Comparison of ENCODE assay signal across 8 cellular contexts in genomic region chr12:108559748-108560147, GRCh38. TPM values are rescaled to one million over a fixed set of nuclear protein-coding genes. Genes with fewer than 3 reads are reported as not detected.
A peak's percentile ranks its signal among the peaks of the same experiment; 100 is the strongest.
DNase-seq lines count a peak whose midpoint lies in the region; ATAC-seq, FAIRE-seq and TF ChIP-seq lines count a peak whose summit lies in the region.

No MANE protein-coding gene starts in this region.

- peaks cover 16% of the 10 kb centered on the region for H4K20me1 ChIP-seq in HepG2 (ENCODE audit: insufficient read depth, low read length)

- BruUV-seq in HepG2 (replicated peaks; lab: Mats Ljungman, UMichigan): no TSS peak

- peaks cover 3% of the 10 kb centered on the region for H3K36me3 Mint-ChIP-seq in type B pancreatic cell

- H3K79me2 ChIP-seq in HepG2 (ENCODE audit: insufficient read depth, low read length): peaks cover 78% of the 10 kb centered on the region

- H3K4me2 ChIP-seq in HepG2 (ENCODE audit: low read depth, low read length): peak overlapping the region; percentile 99

- H3K27ac ChIP-seq in cardiac muscle cell (no peak overlapping the region), HepG2 (ENCODE audit: extremely low read length, insufficient read depth, low read length) (peak overlapping the region; percentile 97), body of pancreas (no peak overlapping the region)

- H3K9ac ChIP-seq in adipocyte (ENCODE audit: low read length) (peak overlapping the region; percentile 94), HepG2 (ENCODE audit: insufficient read depth, low read depth, low read length) (peak overlapping the region; percentile 98)

- no peaks in the 10 kb centered on the region for H3K27me3 Mint-ChIP-seq in type B pancreatic cell

- DNase-seq in cardiac muscle cell (ENCODE audit: low read depth in 1 of 2, low spot score in 1 of 2) (no peak), Right ventricle myocardium superior (no peak), adipocyte (ENCODE audit: low read depth) (no peak), HepG2 (ENCODE audit: low spot score) (no peak), type B pancreatic cell (ENCODE audit: extremely low spot score, unreplicated experiment) (no peak), body of pancreas (no peak)

- POLR2A ChIA-PET in HepG2 (lab: Yijun Ruan, JAX): interaction anchor here (0.9 kb wide), 1 partner anchor 9 kb away, joined by 3 read pairs; no protein-coding TSS in a partner anchor

- no peaks in the 10 kb centered on the region for H3K9me3 Mint-ChIP-seq in type B pancreatic cell

- no peak overlapping the region for H2AFZ ChIP-seq in HepG2 (ENCODE audit: low read length)

- H3K4me3 Mint-ChIP-seq in type B pancreatic cell: peak overlapping the region; percentile 100

- CTCF ChIA-PET in HepG2 (lab: Yijun Ruan, JAX; ENCODE audit: low intra/inter-chr PET ratio, low total read pairs): interaction anchor here (1.3 kb wide), 1 partner anchor 58 kb away, joined by 3 read pairs; no protein-coding TSS in a partner anchor

- TF ChIP-seq POLR2A in HepG2 (IDR thresholded peaks at IDR 0.05; ENCODE audit: insufficient read depth in 1 of 2, low read depth in 2 of 2, low read length in 2 of 2) (no peak), body of pancreas (IDR thresholded peaks at IDR 0.05) (no peak)

- 6% methylated on average over 3 of the region's 3 CpGs for WGBS in HepG2 (ENCODE audit: low lambda C conversion rate)
- 30 to 38% methylated on average over 3 of the region's 3 CpGs for WGBS in body of pancreas, 2 donors

- FAIRE-seq in HepG2 (lab: Jason Lieb, UNC): no peak

- intact Hi-C loops in Right ventricle myocardium superior (cut with DNase I) (loop anchor here (5.0 to 10.0 kb wide), 3 partner anchors 243 to 533 kb away; partner anchors contain the start of gene ALKBH2), HepG2 (cut with micrococcal nuclease; ENCODE audit: unreplicated experiment) (loop anchor here (5.0 kb wide), 2 partner anchors 173 to 298 kb away; partner anchors contain the start of genes CORO1C and SSH1), body of pancreas (cut with DNase I) (loop anchor here (5.0 kb wide), 1 partner anchor 42 kb away; the partner anchor contains the start of gene FICD)

- H3K4me1 Mint-ChIP-seq in type B pancreatic cell (ENCODE audit: unreplicated experiment): peaks cover 15% of the 10 kb centered on the region

- H3K36me3 ChIP-seq in cardiac muscle cell (peaks cover 7% of the 10 kb centered on the region), adipocyte (ENCODE audit: control insufficient read depth, insufficient read depth, low read length, severe bottlenecking) (peaks cover 9% of the 10 kb centered on the region), HepG2 (replicated peaks in 1 of 2; ENCODE audit: control insufficient read depth in 1 of 2, insufficient read depth in 2 of 2, low read length in 2 of 2) (peaks cover 7 to 19% of the 10 kb centered on the region in 2 experiments), body of pancreas (replicated peaks in 1 of 2; ENCODE audit: insufficient read depth in 1 of 2, low read depth in 2 of 2) (no peaks in the 10 kb centered on the region)

- TF ChIP-seq CTCF in cardiac muscle cell (IDR thresholded peaks at IDR 0.05; ENCODE audit: low read depth, low read length): no peak
- TF ChIP-seq CTCF in HepG2 (CRISPR knock-in tag; IDR thresholded peaks at IDR 0.05): 0 out of 2 replicates have a peak, but pooled peaks have one; percentile 5
- TF ChIP-seq CTCF in type B pancreatic cell (conservative IDR thresholded peaks at IDR 0.05): no peak
- TF ChIP-seq CTCF in body of pancreas (IDR thresholded peaks at IDR 0.05): no peak

- TF ChIP-seq EP300 in HepG2 (IDR thresholded peaks at IDR 0.05; ENCODE audit: low read depth in 2 of 2, low read length in 2 of 2): no peak
- no peak for TF ChIP-seq EP300 in HepG2 (CRISPR knock-in tag; IDR thresholded peaks at IDR 0.05; ENCODE audit: borderline replicate concordance)

- in situ Hi-C loops in HepG2 (cut with HindIII; ENCODE audit: extremely low pct_ligation_motif_present, low pct_unique_long_range_greater_than_20kb): loop anchor here (10.0 kb wide), 1 partner anchor 245 kb away; no protein-coding TSS in a partner anchor

- H3K4me3 ChIP-seq in cardiac muscle cell (peak overlapping the region; percentile 92), adipocyte (ENCODE audit: low read length) (peak overlapping the region; percentile 96), HepG2 (replicated peaks in 1 of 3; ENCODE audit: insufficient read depth in 1 of 3, low read depth in 2 of 3, low read length in 3 of 3) (peak overlapping the region; percentile 95 to 100 (median 99)), body of pancreas (peak overlapping the region in 1 of 2 donors; percentile 93)

- no peaks in the 10 kb centered on the region for H3K9me3 ChIP-seq in cardiac muscle cell (ENCODE audit: low read depth)
- H3K9me3 ChIP-seq in adipocyte (ENCODE audit: control insufficient read depth, low read length): no peaks in the 10 kb centered on the region
- H3K9me3 ChIP-seq in HepG2 (ENCODE audit: low read length): no peaks in the 10 kb centered on the region
- no peaks in the 10 kb centered on the region for H3K9me3 ChIP-seq in body of pancreas

- H3K4me1 ChIP-seq in cardiac muscle cell (ENCODE audit: low read depth) (no peaks in the 10 kb centered on the region), adipocyte (ENCODE audit: control insufficient read depth, insufficient read depth, low read length) (peaks cover 29% of the 10 kb centered on the region), HepG2 (ENCODE audit: insufficient read depth, low read length) (peaks cover 54% of the 10 kb centered on the region), body of pancreas (peaks cover 41% of the 10 kb centered on the region)

- peak overlapping the region; percentile 100 for H3K27ac Mint-ChIP-seq in type B pancreatic cell

- H3K27me3 ChIP-seq in cardiac muscle cell (no peaks in the 10 kb centered on the region), adipocyte (replicated peaks; ENCODE audit: control insufficient read depth, insufficient read depth, low read length) (no peaks in the 10 kb centered on the region), HepG2 (ENCODE audit: control insufficient read depth in 1 of 2, insufficient read depth in 2 of 2, low read length in 2 of 2) (no peaks in the 10 kb centered on the region; a peak in 1 of 5 replicates), body of pancreas (no peaks in the 10 kb centered on the region)

- TF ChIP-seq RAD21 in HepG2 (CRISPR knock-in tag; IDR thresholded peaks at IDR 0.05): no peak

- ATAC-seq in Right ventricle myocardium superior (ENCODE audit: poor library complexity): no peak
- no peak for ATAC-seq in HepG2
- no peak for ATAC-seq in GM19035 (IDR thresholded peaks at IDR 0.05; ENCODE audit: unreplicated experiment)
- no peak for ATAC-seq in body of pancreas
- no peak for ATAC-seq in GM21528 (IDR thresholded peaks at IDR 0.05; ENCODE audit: low FRiP score, unreplicated experiment)

RNA-seq across cellular contexts. Expression of gene SART3, which starts 1.2 kb away (rescaled TPM):
- total RNA-seq in cardiac muscle cell (75.9 and 145 TPM in 2 replicates), Right ventricle myocardium superior (18.9 TPM), HepG2 (2016; rRNA removed; fragmentation: Illumina TruSeq; extraction: Trizol) (60.7 and 69.9 TPM in 2 replicates), type B pancreatic cell (ENCODE audit: low replicate concordance) (48.5 and 72.6 TPM in 2 replicates), body of pancreas (10 to 100 TPM; 20.2 to 38.6 TPM)
- polyA plus RNA-seq in cardiac muscle cell (23.2 and 36.5 TPM in 2 replicates), HepG2 (2011; rRNA removed) (15.3 and 16.1 TPM in 2 replicates)
- total RNA-seq in HepG2 (2016; cell fraction: cytosol; rRNA removed; fragmentation: Illumina TruSeq; extraction: Trizol; ENCODE audit: low read depth): 21.9 and 27.2 TPM in 2 replicates
- total RNA-seq in HepG2 (2016; cell fraction: insoluble cytoplasmic fraction; rRNA removed; fragmentation: Illumina TruSeq; extraction: Trizol): 55.9 and 75.2 TPM in 2 replicates
- 19.7 and 22.5 TPM in 2 replicates for total RNA-seq in HepG2 (2016; cell fraction: membrane; rRNA removed; fragmentation: Illumina TruSeq; extraction: Trizol)
- 77.0 and 82.1 TPM in 2 replicates for total RNA-seq in HepG2 (2016; cell fraction: nucleus; rRNA removed; fragmentation: Illumina TruSeq; extraction: Trizol)
- polyA plus RNA-seq in HepG2 (2011; cell fraction: cytosol; rRNA removed): 8.3 and 9.4 TPM in 2 replicates
- polyA plus RNA-seq in HepG2 (2011; cell fraction: nucleus; rRNA removed): 27.3 and 39.2 TPM in 2 replicates
- polyA plus RNA-seq in HepG2 (2012): 26.6 and 31.2 TPM in 2 replicates
- polyA plus RNA-seq in HepG2 (2016; cell fraction: cytosol; fragmentation: Illumina TruSeq; extraction: Trizol; ENCODE audit: low read depth): 2.3 and 2.5 TPM in 2 replicates
- 35.5 and 40.7 TPM in 2 replicates for polyA plus RNA-seq in HepG2 (2016; cell fraction: insoluble cytoplasmic fraction; fragmentation: Illumina TruSeq; extraction: Trizol; ENCODE audit: low read depth)
- polyA plus RNA-seq in HepG2 (2016; cell fraction: membrane; fragmentation: Illumina TruSeq; extraction: Trizol; ENCODE audit: low read depth): 5.1 and 6.5 TPM in 2 replicates
- 53.6 and 61.3 TPM in 2 replicates for polyA plus RNA-seq in HepG2 (2016; cell fraction: nucleus; fragmentation: Illumina TruSeq; extraction: Trizol; ENCODE audit: insufficient read depth, low read depth)
- 27.4 and 45.1 TPM in 2 replicates for polyA minus RNA-seq in HepG2 (2011; rRNA and poly(A)+ RNA removed; ENCODE audit: low replicate concordance)
- polyA minus RNA-seq in HepG2 (2011; cell fraction: cytosol; rRNA and poly(A)+ RNA removed): 11.9 and 15.4 TPM in 2 replicates
- 155 and 179 TPM in 2 replicates for polyA minus RNA-seq in HepG2 (2011; cell fraction: nucleus; rRNA and poly(A)+ RNA removed)

RNA-seq across cellular contexts. Expression of gene ISCU, which starts 2.6 kb away (rescaled TPM):
- 90.0 and 97.5 TPM in 2 replicates for total RNA-seq in cardiac muscle cell
- 136 and 158 TPM in 2 replicates for polyA plus RNA-seq in cardiac muscle cell
- total RNA-seq in Right ventricle myocardium superior: 484 TPM
- 107 and 131 TPM in 2 replicates for total RNA-seq in HepG2 (2016; rRNA removed; fragmentation: Illumina TruSeq; extraction: Trizol)
- 132 and 143 TPM in 2 replicates for total RNA-seq in HepG2 (2016; cell fraction: cytosol; rRNA removed; fragmentation: Illumina TruSeq; extraction: Trizol; ENCODE audit: low read depth)
- 110 and 134 TPM in 2 replicates for total RNA-seq in HepG2 (2016; cell fraction: insoluble cytoplasmic fraction; rRNA removed; fragmentation: Illumina TruSeq; extraction: Trizol)
- 177 and 190 TPM in 2 replicates for total RNA-seq in HepG2 (2016; cell fraction: membrane; rRNA removed; fragmentation: Illumina TruSeq; extraction: Trizol)
- 57.1 and 61.7 TPM in 2 replicates for total RNA-seq in HepG2 (2016; cell fraction: nucleus; rRNA removed; fragmentation: Illumina TruSeq; extraction: Trizol)
- 85.9 and 94.4 TPM in 2 replicates for polyA plus RNA-seq in HepG2 (2011; rRNA removed)
- polyA plus RNA-seq in HepG2 (2011; cell fraction: cytosol; rRNA removed): 52.6 and 73.1 TPM in 2 replicates
- polyA plus RNA-seq in HepG2 (2011; cell fraction: nucleus; rRNA removed): 109 and 121 TPM in 2 replicates
- 68.8 and 75.6 TPM in 2 replicates for polyA plus RNA-seq in HepG2 (2012)
- 179 and 208 TPM in 2 replicates for polyA plus RNA-seq in HepG2 (2016; cell fraction: cytosol; fragmentation: Illumina TruSeq; extraction: Trizol; ENCODE audit: low read depth)
- polyA plus RNA-seq in HepG2 (2016; cell fraction: insoluble cytoplasmic fraction; fragmentation: Illumina TruSeq; extraction: Trizol; ENCODE audit: low read depth): 160 and 163 TPM in 2 replicates
- polyA plus RNA-seq in HepG2 (2016; cell fraction: membrane; fragmentation: Illumina TruSeq; extraction: Trizol; ENCODE audit: low read depth): 188 and 198 TPM in 2 replicates
- polyA plus RNA-seq in HepG2 (2016; cell fraction: nucleus; fragmentation: Illumina TruSeq; extraction: Trizol; ENCODE audit: insufficient read depth, low read depth): 121 and 125 TPM in 2 replicates
- polyA minus RNA-seq in HepG2 (2011; rRNA and poly(A)+ RNA removed; ENCODE audit: low replicate concordance): 27.0 and 56.6 TPM in 2 replicates
- polyA minus RNA-seq in HepG2 (2011; cell fraction: cytosol; rRNA and poly(A)+ RNA removed): 22.4 and 23.6 TPM in 2 replicates
- 41.3 and 43.5 TPM in 2 replicates for polyA minus RNA-seq in HepG2 (2011; cell fraction: nucleus; rRNA and poly(A)+ RNA removed)
- total RNA-seq in type B pancreatic cell (ENCODE audit: low replicate concordance): 78.9 and 106 TPM in 2 replicates
- 100 to 1,000 TPM in 1 of 2 donors, 10 to 100 TPM in 1; 82.7 to 160 TPM for total RNA-seq in body of pancreas

RNA-seq across cellular contexts. Expression of gene TMEM119, which starts 38.1 kb away (rescaled TPM):
- 0.48 and 1.7 TPM in 2 replicates for total RNA-seq in cardiac muscle cell
- 0.21 and 1.5 TPM in 2 replicates for polyA plus RNA-seq in cardiac muscle cell
- 0.54 TPM for total RNA-seq in Right ventricle myocardium superior
- not detected in 2 replicates for total RNA-seq in HepG2 (2016; rRNA removed; fragmentation: Illumina TruSeq; extraction: Trizol)
- total RNA-seq in HepG2 (2016; cell fraction: cytosol; rRNA removed; fragmentation: Illumina TruSeq; extraction: Trizol; ENCODE audit: low read depth): not detected in 2 replicates
- not detected in 2 replicates for total RNA-seq in HepG2 (2016; cell fraction: insoluble cytoplasmic fraction; rRNA removed; fragmentation: Illumina TruSeq; extraction: Trizol)
- not detected in 2 replicates for total RNA-seq in HepG2 (2016; cell fraction: membrane; rRNA removed; fragmentation: Illumina TruSeq; extraction: Trizol)
- not detected in 2 replicates for total RNA-seq in HepG2 (2016; cell fraction: nucleus; rRNA removed; fragmentation: Illumina TruSeq; extraction: Trizol)
- polyA plus RNA-seq in HepG2 (2011; rRNA removed): not detected in 2 replicates
- not detected in 2 replicates for polyA plus RNA-seq in HepG2 (2011; cell fraction: cytosol; rRNA removed)
- not detected in 2 replicates for polyA plus RNA-seq in HepG2 (2011; cell fraction: nucleus; rRNA removed)
- not detected in 2 replicates for polyA plus RNA-seq in HepG2 (2012)
- polyA plus RNA-seq in HepG2 (2016; cell fraction: cytosol; fragmentation: Illumina TruSeq; extraction: Trizol; ENCODE audit: low read depth): not detected in 2 replicates
- not detected in 2 replicates for polyA plus RNA-seq in HepG2 (2016; cell fraction: insoluble cytoplasmic fraction; fragmentation: Illumina TruSeq; extraction: Trizol; ENCODE audit: low read depth)
- not detected in 2 replicates for polyA plus RNA-seq in HepG2 (2016; cell fraction: membrane; fragmentation: Illumina TruSeq; extraction: Trizol; ENCODE audit: low read depth)
- polyA plus RNA-seq in HepG2 (2016; cell fraction: nucleus; fragmentation: Illumina TruSeq; extraction: Trizol; ENCODE audit: insufficient read depth, low read depth): not detected in 2 replicates
- polyA minus RNA-seq in HepG2 (2011; rRNA and poly(A)+ RNA removed; ENCODE audit: low replicate concordance): not detected in 2 replicates
- not detected in 2 replicates for polyA minus RNA-seq in HepG2 (2011; cell fraction: cytosol; rRNA and poly(A)+ RNA removed)
- polyA minus RNA-seq in HepG2 (2011; cell fraction: nucleus; rRNA and poly(A)+ RNA removed): not detected in 2 replicates
- 0.33 and 27.2 TPM in 2 replicates for total RNA-seq in type B pancreatic cell (ENCODE audit: low replicate concordance)
- total RNA-seq in body of pancreas: 1 to 10 TPM; 5.9 to 6.5 TPM

RNA-seq across cellular contexts. Expression of gene FICD, which starts 44.7 kb away (rescaled TPM):
- total RNA-seq in cardiac muscle cell (3.5 and 4.3 TPM in 2 replicates), Right ventricle myocardium superior (3.0 TPM), HepG2 (2016; rRNA removed; fragmentation: Illumina TruSeq; extraction: Trizol) (1.1 and 3.0 TPM in 2 replicates), type B pancreatic cell (ENCODE audit: low replicate concordance) (4.7 and 4.9 TPM in 2 replicates), body of pancreas (10 to 100 TPM; 10.9 to 11.9 TPM)
- polyA plus RNA-seq in cardiac muscle cell (3.6 and 4.2 TPM in 2 replicates), HepG2 (2011; rRNA removed) (0.99 and 1.2 TPM in 2 replicates)
- 0.35 and 0.71 TPM in 2 replicates for total RNA-seq in HepG2 (2016; cell fraction: cytosol; rRNA removed; fragmentation: Illumina TruSeq; extraction: Trizol; ENCODE audit: low read depth)
- total RNA-seq in HepG2 (2016; cell fraction: insoluble cytoplasmic fraction; rRNA removed; fragmentation: Illumina TruSeq; extraction: Trizol): 1.1 and 2.7 TPM in 2 replicates
- total RNA-seq in HepG2 (2016; cell fraction: membrane; rRNA removed; fragmentation: Illumina TruSeq; extraction: Trizol): 0.96 and 1.4 TPM in 2 replicates
- 4.3 and 5.0 TPM in 2 replicates for total RNA-seq in HepG2 (2016; cell fraction: nucleus; rRNA removed; fragmentation: Illumina TruSeq; extraction: Trizol)
- 1.1 and 1.4 TPM in 2 replicates for polyA plus RNA-seq in HepG2 (2011; cell fraction: cytosol; rRNA removed)
- polyA plus RNA-seq in HepG2 (2011; cell fraction: nucleus; rRNA removed): 2.7 and 3.4 TPM in 2 replicates
- 2.5 and 2.6 TPM in 2 replicates for polyA plus RNA-seq in HepG2 (2012)
- 0.19 and 0.40 TPM in 2 replicates for polyA plus RNA-seq in HepG2 (2016; cell fraction: cytosol; fragmentation: Illumina TruSeq; extraction: Trizol; ENCODE audit: low read depth)
- 0.85 and 1.5 TPM in 2 replicates for polyA plus RNA-seq in HepG2 (2016; cell fraction: insoluble cytoplasmic fraction; fragmentation: Illumina TruSeq; extraction: Trizol; ENCODE audit: low read depth)
- polyA plus RNA-seq in HepG2 (2016; cell fraction: membrane; fragmentation: Illumina TruSeq; extraction: Trizol; ENCODE audit: low read depth): 0.32 and 0.69 TPM in 2 replicates
- polyA plus RNA-seq in HepG2 (2016; cell fraction: nucleus; fragmentation: Illumina TruSeq; extraction: Trizol; ENCODE audit: insufficient read depth, low read depth): 3.1 TPM in 2 replicates
- 4.5 and 6.7 TPM in 2 replicates for polyA minus RNA-seq in HepG2 (2011; rRNA and poly(A)+ RNA removed; ENCODE audit: low replicate concordance)
- 2.0 and 2.5 TPM in 2 replicates for polyA minus RNA-seq in HepG2 (2011; cell fraction: cytosol; rRNA and poly(A)+ RNA removed)
- 3.1 and 4.8 TPM in 2 replicates for polyA minus RNA-seq in HepG2 (2011; cell fraction: nucleus; rRNA and poly(A)+ RNA removed)
